ENCODE assay signal across 26 cellular contexts in genomic region chr4:661231-661630, GRCh38. TPM values are rescaled to one million over a fixed set of nuclear protein-coding genes. Genes with fewer than 3 reads are reported as not detected.
DNase-seq lines count a peak whose midpoint lies in the region; ATAC-seq and TF ChIP-seq lines count a peak whose summit lies in the region.
"Had no signal": no experiment of that assay in that cellular context is flagged by ENCODE, and none has a peak within 500 bp of the region (broad histone marks: within the 10 kb centered on the region; RNA-seq: fewer than 3 reads in every experiment).

No MANE protein-coding gene starts in this region.

- H3K36me3 ChIP-seq in HEK293 (ENCODE audit: control insufficient read depth in 2 of 2, insufficient read depth in 1 of 2, low read length in 2 of 2), result no peaks in the 10 kb centered on the region

- intact Hi-C loops in posterior vena cava (cut with DNase I), result no loop called here

- peaks cover 17% of the 10 kb centered on the region for H3K36me3 Mint-ChIP-seq in activated CD8-positive, alpha-beta memory T cell treated with anti-CD3 and anti-CD28 coated beads, Interleukin-2, amount 10 ng/mL, durations not matched to agents 7 days and 5 days
- peaks cover 21% of the 10 kb centered on the region for H3K36me3 Mint-ChIP-seq in endothelial cell (ENCODE audit: low read depth, unreplicated experiment)
- H3K36me3 Mint-ChIP-seq in stimulated activated memory B cell treated with anti-CD40 and anti-IgM and Interleukin-4, amounts not matched to agents 10 μg/mL and 1 μg/mL and 100 μg/mL, for 72 hours, result peaks cover 24% of the 10 kb centered on the region

- no peak for DNase-seq in activated CD8-positive, alpha-beta memory T cell treated with anti-CD3 and anti-CD28 coated beads, Interleukin-2, amount 10 ng/mL, durations not matched to agents 7 days and 5 days
- no peak for DNase-seq in activated CD8-positive, alpha-beta memory T cell treated with anti-CD3 and anti-CD28 coated beads, Interleukin-2, amount 50 U/mL, for 48 hours
- no peak for DNase-seq in endothelial cell (ENCODE audit: low spot score)
- DNase-seq in posterior vena cava (ENCODE audit: low spot score), result peak; percentile 73
- no peak for DNase-seq in omental fat pad (ENCODE audit: low spot score)
- no peak for DNase-seq in putamen (ENCODE audit: low spot score)
- DNase-seq: ACHN, C1 segment of cervical spinal cord, DMS53, GDM1, HCEC 1CT, KBM-7, MM.1S, NCI-H1092, NCI-H1436, NCI-H1930, NCI-H510A, PC-9, RPMI8226 had no signal

- no peaks in the 10 kb centered on the region for H3K9me3 ChIP-seq in HEK293 (ENCODE audit: control insufficient read depth, insufficient read depth, low read depth, low read length)

- no peaks in the 10 kb centered on the region for H3K4me1 ChIP-seq in HEK293 (ENCODE audit: control insufficient read depth, insufficient read depth, low read length)

- H3K27ac Mint-ChIP-seq in activated CD8-positive, alpha-beta memory T cell treated with anti-CD3 and anti-CD28 coated beads, Interleukin-2, amount 10 ng/mL, durations not matched to agents 7 days and 5 days, result no peak overlapping the region
- H3K27ac Mint-ChIP-seq in endothelial cell (ENCODE audit: unreplicated experiment), result no peak overlapping the region
- no peak overlapping the region for H3K27ac Mint-ChIP-seq in stimulated activated memory B cell treated with anti-CD40 and anti-IgM and Interleukin-4, amounts not matched to agents 10 μg/mL and 1 μg/mL and 100 μg/mL, for 72 hours
- H3K27ac Mint-ChIP-seq: GM23338 had no signal

- no peak overlapping the region for H3K4me3 ChIP-seq in HEK293 (ENCODE audit: low read depth, low read length)
- H3K4me3 ChIP-seq: GM23338, PC-9 had no signal

- peak overlapping the region; percentile 6 for H3K4me3 Mint-ChIP-seq in activated CD8-positive, alpha-beta memory T cell treated with anti-CD3 and anti-CD28 coated beads, Interleukin-2, amount 10 ng/mL, durations not matched to agents 7 days and 5 days
- H3K4me3 Mint-ChIP-seq in endothelial cell (ENCODE audit: unreplicated experiment), result peak overlapping the region; percentile 48
- no peak overlapping the region for H3K4me3 Mint-ChIP-seq in stimulated activated memory B cell treated with anti-CD40 and anti-IgM and Interleukin-4, amounts not matched to agents 10 μg/mL and 1 μg/mL and 100 μg/mL, for 72 hours
- H3K4me3 Mint-ChIP-seq: GM23338 had no signal

- H3K9me3 Mint-ChIP-seq in activated CD8-positive, alpha-beta memory T cell treated with anti-CD3 and anti-CD28 coated beads, Interleukin-2, amount 10 ng/mL, durations not matched to agents 7 days and 5 days (ENCODE audit: low read depth), result peaks cover 5% of the 10 kb centered on the region
- H3K9me3 Mint-ChIP-seq in endothelial cell (ENCODE audit: unreplicated experiment), result no peaks in the 10 kb centered on the region
- H3K9me3 Mint-ChIP-seq in stimulated activated memory B cell treated with anti-CD40 and anti-IgM and Interleukin-4, amounts not matched to agents 10 μg/mL and 1 μg/mL and 100 μg/mL, for 72 hours, result peaks cover 5% of the 10 kb centered on the region
- H3K9me3 Mint-ChIP-seq: GM23338 had no signal

- no peaks in the 10 kb centered on the region for H3K27me3 Mint-ChIP-seq in activated CD8-positive, alpha-beta memory T cell treated with anti-CD3 and anti-CD28 coated beads, Interleukin-2, amount 10 ng/mL, durations not matched to agents 7 days and 5 days
- peaks cover 10% of the 10 kb centered on the region for H3K27me3 Mint-ChIP-seq in endothelial cell (ENCODE audit: unreplicated experiment)
- no peaks in the 10 kb centered on the region for H3K27me3 Mint-ChIP-seq in stimulated activated memory B cell treated with anti-CD40 and anti-IgM and Interleukin-4, amounts not matched to agents 10 μg/mL and 1 μg/mL and 100 μg/mL, for 72 hours

- ATAC-seq in activated CD8-positive, alpha-beta memory T cell treated with anti-CD3 and anti-CD28 coated beads, Interleukin-2, amount 10 ng/mL, durations not matched to agents 7 days and 5 days, result no peak
- no peak for ATAC-seq in omental fat pad (ENCODE audit: low FRiP score)
- ATAC-seq in stimulated activated memory B cell treated with anti-CD40 and anti-IgM and Interleukin-4, amounts not matched to agents 10 μg/mL and 1 μg/mL and 100 μg/mL, for 72 hours, result no peak
- ATAC-seq: GM23338, HepG2 had no signal

- CTCF ChIA-PET in activated CD8-positive, alpha-beta memory T cell treated with anti-CD3 and anti-CD28 coated beads, Interleukin-2, amount 10 ng/mL, durations not matched to agents 7 days and 5 days (lab: Charles Lee), result no interaction called here
- CTCF ChIA-PET in HEK293 (lab: Yijun Ruan, JAX), result no interaction called here

- TF ChIP-seq CTCF in HEK293 (tag by site-specific recombination; IDR thresholded peaks at IDR 0.05) (no peak), endothelial cell (IDR thresholded peaks at IDR 0.05; ENCODE audit: unreplicated experiment) (no peak), omental fat pad (IDR thresholded peaks at IDR 0.05) (no peak)

- POLR2A ChIA-PET in HEK293 (lab: Yijun Ruan, JAX), result no interaction called here

- H3K4me1 Mint-ChIP-seq in activated CD8-positive, alpha-beta memory T cell treated with anti-CD3 and anti-CD28 coated beads, Interleukin-2, amount 10 ng/mL, durations not matched to agents 7 days and 5 days, result peaks cover 9% of the 10 kb centered on the region
- no peaks in the 10 kb centered on the region for H3K4me1 Mint-ChIP-seq in endothelial cell (ENCODE audit: unreplicated experiment)
- peaks cover 28% of the 10 kb centered on the region for H3K4me1 Mint-ChIP-seq in stimulated activated memory B cell treated with anti-CD40 and anti-IgM and Interleukin-4, amounts not matched to agents 10 μg/mL and 1 μg/mL and 100 μg/mL, for 72 hours
- H3K4me1 Mint-ChIP-seq: GM23338 had no signal

- H3K27ac ChIP-seq in HEK293 (ENCODE audit: extremely low read depth, low read depth, low read length), result no peak overlapping the region
- H3K27ac ChIP-seq: 22Rv1, HL-60, PC-9 had no signal

TF ChIP-seq in HEK293, 187 proteins besides CTCF, POLR2A, EP300 and RAD21:
- no peak for TF ChIP-seq ZNF830 (tag by site-specific recombination; IDR thresholded peaks at IDR 0.05; ENCODE audit: low read depth)
- 0 out of 2 replicates have a peak, but pooled peaks have one; percentile 14 for TF ChIP-seq GLIS1 (tag by site-specific recombination; IDR thresholded peaks at IDR 0.05)

RNA-seq across cellular contexts. Expression of gene ATP5ME, which starts 12.8 kb away (rescaled TPM):
- 100 to 1,000 TPM; 213 to 231 TPM for total RNA-seq in activated CD8-positive, alpha-beta memory T cell treated with anti-CD3 and anti-CD28 coated beads, Interleukin-2, amount 10 ng/mL, durations not matched to agents 7 days and 5 days
- total RNA-seq in endothelial cell (ENCODE audit: unreplicated experiment) (289 TPM), posterior vena cava (100 to 1,000 TPM; 180 to 237 TPM), omental fat pad (100 to 1,000 TPM in 2 of 4 donors, 10 to 100 TPM in 2; 54.3 to 147 (median 107) TPM)

RNA-seq across cellular contexts. Expression of gene MYL5, which starts 13.1 kb away (rescaled TPM):
- total RNA-seq in activated CD8-positive, alpha-beta memory T cell treated with anti-CD3 and anti-CD28 coated beads, Interleukin-2, amount 10 ng/mL, durations not matched to agents 7 days and 5 days, result 10 to 100 TPM; 14.3 to 19.8 TPM
- total RNA-seq in endothelial cell (ENCODE audit: unreplicated experiment), result 23.2 TPM
- total RNA-seq in posterior vena cava, result 10 to 100 TPM in 1 of 2 donors, 1 to 10 TPM in 1; 7.9 to 12.4 TPM
- 10 to 100 TPM in 1 of 4 donors, 1 to 10 TPM in 3; 8.7 to 19.0 (median 9.4) TPM for total RNA-seq in omental fat pad

RNA-seq across cellular contexts. Expression of gene SLC49A3, which starts 27.7 kb away (rescaled TPM):
- 1 to 10 TPM; 1.1 to 1.5 TPM for total RNA-seq in activated CD8-positive, alpha-beta memory T cell treated with anti-CD3 and anti-CD28 coated beads, Interleukin-2, amount 10 ng/mL, durations not matched to agents 7 days and 5 days
- total RNA-seq in endothelial cell (ENCODE audit: unreplicated experiment) (19.9 TPM), posterior vena cava (10 to 100 TPM in 1 of 2 donors, 1 to 10 TPM in 1; 9.3 to 10.4 TPM), omental fat pad (10 to 100 TPM in 3 of 4 donors, 1 to 10 TPM in 1; 9.4 to 21.1 (median 19.0) TPM)

RNA-seq across cellular contexts. Expression of gene PDE6B, which starts 35.9 kb away (rescaled TPM):
- 10 to 100 TPM; 10.0 to 14.6 TPM for total RNA-seq in activated CD8-positive, alpha-beta memory T cell treated with anti-CD3 and anti-CD28 coated beads, Interleukin-2, amount 10 ng/mL, durations not matched to agents 7 days and 5 days
- 5.1 TPM for total RNA-seq in endothelial cell (ENCODE audit: unreplicated experiment)
- 1 to 10 TPM; 1.4 to 3.7 TPM for total RNA-seq in posterior vena cava
- 1 to 10 TPM in 3 of 4 donors, under 1 TPM in 1; 0.32 to 5.6 (median 2.9) TPM for total RNA-seq in omental fat pad
- total RNA-seq: HT-29 had no signal

RNA-seq across cellular contexts. Expression of gene PCGF3, which starts 44.4 kb away (rescaled TPM):
- total RNA-seq in activated CD8-positive, alpha-beta memory T cell treated with anti-CD3 and anti-CD28 coated beads, Interleukin-2, amount 10 ng/mL, durations not matched to agents 7 days and 5 days, result 10 to 100 TPM; 38.9 to 49.0 TPM
- 84.5 TPM for total RNA-seq in endothelial cell (ENCODE audit: unreplicated experiment)
- 10 to 100 TPM; 25.6 to 35.8 TPM for total RNA-seq in posterior vena cava
- 10 to 100 TPM; 31.0 to 67.1 (median 48.8) TPM for total RNA-seq in omental fat pad
